In the genomic region with DNA sequence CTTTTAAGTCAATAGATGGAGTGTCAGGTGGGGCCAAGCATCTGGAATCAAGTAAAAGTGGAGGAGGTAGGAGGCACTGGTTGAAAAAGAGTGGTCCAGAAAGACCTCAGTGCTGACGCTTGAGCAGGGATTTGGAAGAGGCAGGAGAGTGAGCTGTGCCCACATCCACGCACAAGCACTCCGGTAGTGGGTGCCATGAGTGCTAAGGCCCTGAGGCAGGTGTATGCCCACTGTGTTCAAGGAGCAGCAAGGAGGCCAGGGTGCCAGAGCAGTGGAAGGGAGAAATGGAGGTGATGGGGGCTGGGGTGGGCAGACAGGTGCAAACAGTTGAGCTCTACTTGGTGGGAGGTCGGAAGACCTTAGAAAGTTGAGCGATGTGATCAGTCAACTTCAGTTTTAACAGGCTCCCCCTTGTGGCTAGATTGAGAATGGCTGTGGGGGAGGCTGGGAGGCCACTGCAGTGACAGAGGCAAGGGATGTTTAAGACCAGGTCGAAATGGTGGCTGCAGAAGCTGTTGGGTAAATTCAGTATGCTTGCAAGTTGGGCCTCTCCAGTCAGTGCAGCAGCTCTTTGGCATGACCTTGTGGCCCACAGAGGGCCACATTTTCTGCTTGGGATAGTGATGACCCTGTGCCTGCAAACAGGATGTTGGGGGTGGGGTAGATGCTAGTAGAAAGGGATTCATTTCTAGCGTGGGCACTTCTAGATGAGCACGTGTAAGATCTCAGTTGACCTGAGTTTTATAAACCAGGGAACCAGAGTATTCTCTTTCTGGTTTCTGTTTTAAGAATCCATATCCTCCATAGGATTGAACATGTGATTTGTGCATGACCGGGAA, we compare ENCODE assay signal across 1 cellular context.
TF ChIP-seq lines count a peak whose summit lies in the region.

No MANE protein-coding gene starts in this region.

TF ChIP-seq in endothelial cell of umbilical vein, 7 proteins besides CTCF, POLR2A, EP300 and RAD21 (continued from another document):
- TF ChIP-seq FOS (IDR thresholded peaks at IDR 0.05; ENCODE audit: borderline replicate concordance, insufficient read depth, low read length) (no peak), MYC (IDR thresholded peaks at IDR 0.05; ENCODE audit: low read depth, low read length) (no peak), GATA2 (IDR thresholded peaks at IDR 0.05; ENCODE audit: insufficient read depth, insufficient read length, low read depth, low read length) (no peak), JUN (IDR thresholded peaks at IDR 0.05; ENCODE audit: borderline replicate concordance, insufficient read depth, insufficient read length, low read depth) (no peak)
- TF ChIP-seq, protein P1, sequence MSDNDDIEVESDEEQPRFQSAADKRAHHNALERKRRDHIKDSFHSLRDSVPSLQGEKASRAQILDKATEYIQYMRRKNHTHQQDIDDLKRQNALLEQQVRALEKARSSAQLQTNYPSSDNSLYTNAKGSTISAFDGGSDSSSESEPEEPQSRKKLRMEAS (IDR thresholded peaks at IDR 0.05; ENCODE audit: insufficient read depth, insufficient read length) = no peak
